In genomic region chr13:30610311-30610710, GRCh38 we compare ENCODE assay signal across 21 cellular contexts. TPM values are rescaled to one million over a fixed set of nuclear protein-coding genes. Genes with fewer than 3 reads are reported as not detected.
DNase-seq lines count a peak whose midpoint lies in the region; ATAC-seq, FAIRE-seq and TF ChIP-seq lines count a peak whose summit lies in the region.
"Had no signal": no experiment of that assay in that cellular context is flagged by ENCODE, and none has a peak within 500 bp of the region (broad histone marks: within the 10 kb centered on the region; RNA-seq: fewer than 3 reads in every experiment).

No MANE protein-coding gene starts in this region.

- no peaks in the 10 kb centered on the region for H3K27me3 Mint-ChIP-seq in activated naive CD4-positive, alpha-beta T cell treated with anti-CD3 and anti-CD28 coated beads, Interleukin-2, amount 50 U/mL, for 24 hours
- H3K27me3 Mint-ChIP-seq in activated naive CD4-positive, alpha-beta T cell treated with anti-CD3 and anti-CD28 coated beads, Interleukin-2, amount 10 ng/mL, durations not matched to agents 7 days and 5 days, result peaks cover 2% of the 10 kb centered on the region

- no peak for TF ChIP-seq RAD21 in GM12878 (IDR thresholded peaks at IDR 0.05; ENCODE audit: insufficient read depth, low read depth, low read length)

- peaks cover 2% of the 10 kb centered on the region; the same call in 1 of the 2 replicates for H3K79me2 ChIP-seq in Karpas-422 (ENCODE audit: low read length)
- H3K79me2 ChIP-seq in GM12878 (ENCODE audit: control insufficient read depth, insufficient read depth, low read length), result peaks cover 12% of the 10 kb centered on the region

- H3K4me2 ChIP-seq in Karpas-422 (ENCODE audit: low read depth, low read length, poor library complexity, severe bottlenecking) (peak overlapping the region; percentile 59), GM12878 (ENCODE audit: control insufficient read depth, insufficient read depth) (peak overlapping the region; percentile 23; the same call in 1 of the 2 replicates)

- H3K27ac ChIP-seq in Karpas-422 (ENCODE audit: low read length), result no peak overlapping the region
- no peak overlapping the region for H3K27ac ChIP-seq in GM12878 (ENCODE audit: control insufficient read depth, insufficient read depth)
- H3K27ac ChIP-seq: 22Rv1, SJSA1 had no signal

- DNase-seq in activated naive CD4-positive, alpha-beta T cell treated with anti-CD3 and anti-CD28 coated beads, Interleukin-2, amount 10 ng/mL, durations not matched to agents 7 days and 5 days, result no peak
- DNase-seq in Karpas-422, result peak; percentile 52
- no peak for DNase-seq in GM12878 (ENCODE audit: low read depth, low spot score)
- peak; percentile 49 for DNase-seq in renal cortical epithelial cell (ENCODE audit: low read depth)
- DNase-seq in H7, result no peak
- no peak for DNase-seq in globus pallidus (ENCODE audit: low spot score)
- DNase-seq: BE2C; CD8-positive, alpha-beta T cell; DMS79 treated with DMSO at 0.1 percent for 48 hours; HCEC 1CT; NCI-H1436; NCI-H2029; NCI-H2171; NCI-H446 treated with DMSO at 0.1 percent for 48 hours; NCI-H774 had no signal

- H3K36me3 ChIP-seq in Karpas-422 (ENCODE audit: insufficient read depth, low read length) (no peaks in the 10 kb centered on the region; the same call in 1 of the 2 replicates), GM12878 (ENCODE audit: control insufficient read depth in 2 of 2, insufficient read depth in 2 of 2, low read length in 1 of 2) (no peaks in the 10 kb centered on the region), H7 (replicated peaks; ENCODE audit: control insufficient read depth, insufficient read depth, low read length) (no peaks in the 10 kb centered on the region)
- H3K36me3 ChIP-seq: BE2C, SJSA1 had no signal

- peak overlapping the region; percentile 10 for H3K27ac Mint-ChIP-seq in activated naive CD4-positive, alpha-beta T cell treated with anti-CD3 and anti-CD28 coated beads, Interleukin-2, amount 50 U/mL, for 24 hours
- H3K27ac Mint-ChIP-seq in activated naive CD4-positive, alpha-beta T cell treated with anti-CD3 and anti-CD28 coated beads, Interleukin-2, amount 10 ng/mL, durations not matched to agents 7 days and 5 days, result no peak overlapping the region
- H3K27ac Mint-ChIP-seq: CD8-positive, alpha-beta T cell had no signal

- H3K4me1 ChIP-seq in Karpas-422 (ENCODE audit: low read length), result peaks cover 42% of the 10 kb centered on the region
- H3K4me1 ChIP-seq in GM12878 (ENCODE audit: control insufficient read depth, insufficient read depth, low read length), result peaks cover 25% of the 10 kb centered on the region
- H3K4me1 ChIP-seq: BE2C, SJSA1 had no signal

- no peak for TF ChIP-seq POLR2A in GM12878 (IDR thresholded peaks at IDR 0.05; ENCODE audit: low read depth, low read length)

- H4K20me1 ChIP-seq in Karpas-422 (ENCODE audit: insufficient read depth, low read depth, low read length) (no peaks in the 10 kb centered on the region), GM12878 (ENCODE audit: control insufficient read depth, insufficient read depth) (no peaks in the 10 kb centered on the region)

- H3K4me3 Mint-ChIP-seq in activated naive CD4-positive, alpha-beta T cell treated with anti-CD3 and anti-CD28 coated beads, Interleukin-2, amount 50 U/mL, for 24 hours, result no peak overlapping the region
- no peak overlapping the region for H3K4me3 Mint-ChIP-seq in activated naive CD4-positive, alpha-beta T cell treated with anti-CD3 and anti-CD28 coated beads, Interleukin-2, amount 10 ng/mL, durations not matched to agents 7 days and 5 days
- H3K4me3 Mint-ChIP-seq: CD8-positive, alpha-beta T cell had no signal

- no peak overlapping the region for H3K9ac ChIP-seq in Karpas-422 (ENCODE audit: low read length)
- no peak overlapping the region for H3K9ac ChIP-seq in GM12878 (ENCODE audit: control insufficient read depth, insufficient read depth, low read length)

- ATAC-seq in GM12878, result peak; percentile 10; the same call in 2 of the 3 replicates
- ATAC-seq in HG03457 (IDR thresholded peaks at IDR 0.05; ENCODE audit: unreplicated experiment), result no peak
- ATAC-seq: CD8-positive, alpha-beta T cell; K562 had no signal

- TF ChIP-seq CTCF in GM12878 (IDR thresholded peaks at IDR 0.05 in 2 of 3, conservative IDR thresholded peaks at IDR 0.05 in 1 of 3; ENCODE audit: control insufficient read depth in 2 of 3, extremely low read depth in 1 of 3, insufficient read depth in 1 of 3, low read depth in 3 of 3, low read length in 3 of 3), result no peak

- H2AFZ ChIP-seq in Karpas-422 (ENCODE audit: low read length) (no peak overlapping the region), GM12878 (ENCODE audit: control insufficient read depth, low read depth, low read length) (no peak overlapping the region)

- peak; percentile 23 for FAIRE-seq in GM12878 (lab: Jason Lieb, UNC)
- FAIRE-seq: D721Med, K562 had no signal

- CTCF ChIA-PET in activated naive CD4-positive, alpha-beta T cell treated with anti-CD3 and anti-CD28 coated beads, Interleukin-2, amount 10 ng/mL, durations not matched to agents 7 days and 5 days (lab: Charles Lee), result no interaction called here
- CTCF ChIA-PET in GM12878 (lab: Yijun Ruan, JAX), result interaction anchor here (1.0 to 1.1 kb wide), 2 partner anchors 27 to 126 kb away, joined by 3 read pairs; no protein-coding TSS in a partner anchor

- H3K27me3 ChIP-seq in Karpas-422 (ENCODE audit: low read length), result no peaks in the 10 kb centered on the region
- no peaks in the 10 kb centered on the region for H3K27me3 ChIP-seq in GM12878 (replicated peaks in 1 of 2; ENCODE audit: control insufficient read depth in 2 of 2, insufficient read depth in 2 of 2, low read length in 1 of 2)
- H3K27me3 ChIP-seq in H7 (ENCODE audit: control insufficient read depth, insufficient read depth, low read length), result no peaks in the 10 kb centered on the region
- H3K27me3 ChIP-seq: BE2C, SJSA1 had no signal

- SMC1A ChIA-PET in GM12878 (lab: Charles Lee; ENCODE audit: uncharacterized antibody, unreplicated experiment), result interaction anchor here (0.6 to 1.1 kb wide), 3 partner anchors 25 to 62 kb away, joined by 3 to 5 read pairs (median 3); no protein-coding TSS in a partner anchor

- no TSS peak for BruUV-seq in GM12878 (replicated peaks; lab: Mats Ljungman, UMichigan)

- POLR2A ChIA-PET in GM12878 (lab: Charles Lee), result no interaction called here

- in situ Hi-C loops in GM12878 (cut with MboI), result no loop called here

- peak overlapping the region; percentile 19; the same call in 1 of the 2 replicates for H3K4me3 ChIP-seq in Karpas-422 (ENCODE audit: low read length)
- no peak overlapping the region for H3K4me3 ChIP-seq in GM12878
- H3K4me3 ChIP-seq in H7 (ENCODE audit: insufficient read depth, low read depth, low read length), result no peak overlapping the region
- H3K4me3 ChIP-seq: K562, SJSA1 had no signal

- no peaks in the 10 kb centered on the region for H3K9me3 Mint-ChIP-seq in activated naive CD4-positive, alpha-beta T cell treated with anti-CD3 and anti-CD28 coated beads, Interleukin-2, amount 50 U/mL, for 24 hours
- no peaks in the 10 kb centered on the region for H3K9me3 Mint-ChIP-seq in activated naive CD4-positive, alpha-beta T cell treated with anti-CD3 and anti-CD28 coated beads, Interleukin-2, amount 10 ng/mL, durations not matched to agents 7 days and 5 days
- H3K9me3 Mint-ChIP-seq: CD8-positive, alpha-beta T cell had no signal

- TF ChIP-seq EP300 in GM12878 (IDR thresholded peaks at IDR 0.05; ENCODE audit: borderline replicate concordance in 1 of 2, control insufficient read depth in 1 of 2, low read depth in 2 of 2, low read length in 2 of 2), result no peak

- H3K36me3 Mint-ChIP-seq in activated naive CD4-positive, alpha-beta T cell treated with anti-CD3 and anti-CD28 coated beads, Interleukin-2, amount 50 U/mL, for 24 hours, result peaks cover 3% of the 10 kb centered on the region
- peaks cover 4% of the 10 kb centered on the region for H3K36me3 Mint-ChIP-seq in activated naive CD4-positive, alpha-beta T cell treated with anti-CD3 and anti-CD28 coated beads, Interleukin-2, amount 10 ng/mL, durations not matched to agents 7 days and 5 days

- H3K4me1 Mint-ChIP-seq in activated naive CD4-positive, alpha-beta T cell treated with anti-CD3 and anti-CD28 coated beads, Interleukin-2, amount 50 U/mL, for 24 hours, result peaks cover 40% of the 10 kb centered on the region
- peaks cover 31% of the 10 kb centered on the region for H3K4me1 Mint-ChIP-seq in activated naive CD4-positive, alpha-beta T cell treated with anti-CD3 and anti-CD28 coated beads, Interleukin-2, amount 10 ng/mL, durations not matched to agents 7 days and 5 days

- RAD21 ChIA-PET in GM12878 (lab: Charles Lee; ENCODE audit: unreplicated experiment), result no interaction called here

- H3K9me3 ChIP-seq in Karpas-422 (ENCODE audit: low read length), result no peaks in the 10 kb centered on the region
- H3K9me3 ChIP-seq in GM12878 (replicated peaks; ENCODE audit: control insufficient read depth, insufficient read depth, low read length), result no peaks in the 10 kb centered on the region
- H3K9me3 ChIP-seq: BE2C, SJSA1 had no signal

- intact Hi-C loops in GM12878 (cut with micrococcal nuclease; ENCODE audit: unreplicated experiment), result no loop called here

- no peaks in the 10 kb centered on the region for H3K9me2 ChIP-seq in Karpas-422 (replicated peaks; ENCODE audit: insufficient read depth, low read length)

TF ChIP-seq in GM12878, 131 proteins besides CTCF, POLR2A, EP300 and RAD21 (continues in another document):
- TF ChIP-seq TAF1 (IDR thresholded peaks at IDR 0.05; ENCODE audit: borderline replicate concordance, low read depth, low read length) (no peak), RB1 (IDR thresholded peaks at IDR 0.05; ENCODE audit: borderline replicate concordance) (no peak), HCFC1 (IDR thresholded peaks at IDR 0.05; ENCODE audit: low read length) (no peak)

RNA-seq across cellular contexts. Expression of gene USPL1, which starts 7.4 kb away (rescaled TPM):
- 12.8 and 18.4 TPM in 2 replicates for total RNA-seq in Karpas-422 (2014; rRNA removed; shearing (Covaris generic); ENCODE audit: low replicate concordance)
- total RNA-seq in GM12878 (2013; cell fraction: nucleolus; rRNA removed), result 44.5 and 46.1 TPM in 2 replicates
- 15.5 and 18.4 TPM in 2 replicates for total RNA-seq in GM12878 (2014; rRNA removed)
- 16.5 and 17.5 TPM in 2 replicates for total RNA-seq in GM12878 (2014; rRNA removed; fragmentation: Illumina TruSeq; extraction: Trizol)
- 14.3 and 16.2 TPM in 2 replicates for total RNA-seq in GM12878 (2021)
- polyA plus RNA-seq in GM12878 (2011; ENCODE audit: low read depth), result 7.9 TPM
- 21.7 and 30.6 TPM in 2 replicates for polyA plus RNA-seq in GM12878 (2011; rRNA removed)
- 9.6 and 11.6 TPM in 2 replicates for polyA plus RNA-seq in GM12878 (2011; cell fraction: cytosol; rRNA removed)
- polyA plus RNA-seq in GM12878 (2011; cell fraction: nucleus; rRNA removed), result 17.2 and 25.2 TPM in 2 replicates
- 8.0 and 11.1 TPM in 2 replicates for polyA plus RNA-seq in GM12878 (2012)
- polyA plus RNA-seq in GM12878 (2014; fragmentation: Illumina TruSeq; extraction: Trizol), result 23.2 and 26.2 TPM in 2 replicates
- 1 to 10 TPM; 7.9 to 8.0 TPM for polyA plus RNA-seq in GM12878 (2014; fragmentation: Nextera tagmentation; extraction: Ambion mirVana)
- 14.2 and 16.7 TPM in 2 replicates for polyA plus RNA-seq in GM12878 (2014; rRNA removed)
- polyA plus RNA-seq in GM12878 (2016; fragmentation: Nextera tagmentation; extraction: Ambion mirVana), result 10 to 100 TPM in 1 of 2 experiments, 1 to 10 TPM in 1; 9.1 to 12.0 TPM
- polyA minus RNA-seq in GM12878 (2011; rRNA and poly(A)+ RNA removed), result 14.4 and 21.4 TPM in 2 replicates
- polyA minus RNA-seq in GM12878 (2011; cell fraction: cytosol; rRNA and poly(A)+ RNA removed), result 7.3 and 7.6 TPM in 2 replicates
- 16.7 and 21.0 TPM in 2 replicates for polyA minus RNA-seq in GM12878 (2011; cell fraction: nucleus; rRNA and poly(A)+ RNA removed)
- 15.6 and 26.7 TPM in 2 replicates for total RNA-seq in renal cortical epithelial cell
- 13.0 and 17.0 TPM in 2 replicates for total RNA-seq in H7 (2014; rRNA removed; shearing (Covaris generic))

Comparison
In these comparisons a context has a peak if more than half of its experiments do, and no peak if none do; other contexts are left out.
1. DNase-seq: peak in Karpas-422 (single experiment) and renal cortical epithelial cell (single experiment); none in activated naive CD4-positive, alpha-beta T cell treated with anti-CD3 and anti-CD28 coated beads, Interleukin-2, amount 10 ng/mL, durations not matched to agents 7 days and 5 days (single experiment), GM12878 (single experiment), H7 (single experiment) and globus pallidus (single experiment).